ENCODE assay signal across 8 cellular contexts in genomic region chr9:38619556-38620447, GRCh38. TPM values are rescaled to one million over a fixed set of nuclear protein-coding genes. Genes with fewer than 3 reads are reported as not detected.
DNase-seq lines count a peak whose midpoint lies in the region; ATAC-seq and TF ChIP-seq lines count a peak whose summit lies in the region.

No MANE protein-coding gene starts in this region.

- H3K4me1 ChIP-seq in ES-I3 (ENCODE audit: insufficient read depth, low read length) (no peaks in the 10 kb centered on the region), Peyer's patch (peaks cover 0 to 24% (median 6%) of the 10 kb centered on the region in 4 donors)

- H3K36me3 ChIP-seq in ES-I3 (ENCODE audit: insufficient read depth, low read length) (no peaks in the 10 kb centered on the region), Peyer's patch (no peaks in the 10 kb centered on the region)

- peak overlapping the region in 3 of 4 donors; percentile 32 to 77 (median 76) for H3K27ac ChIP-seq in Peyer's patch

- H3K9me3 ChIP-seq in ES-I3 (ENCODE audit: control insufficient read depth, insufficient read depth, low read length) (peaks cover 2% of the 10 kb centered on the region; the same call in 1 of the 2 replicates), Peyer's patch (peaks cover 0 to 5% (median 0%) of the 10 kb centered on the region in 4 donors)

- DNase-seq in Peyer's patch (peak in 2 of 3 donors; percentile 50 to 61), astrocyte of the spinal cord (ENCODE audit: low read depth, low spot score) (no peak), kidney glomerular epithelial cell (lab: John Stamatoyannopoulos, UW) (peak; percentile 16), GDM1 (lab: John Stamatoyannopoulos, UW) (no peak), GOT3 (lab: John Stamatoyannopoulos, UW) (no peak)
- peak; percentile 32 to 49 for DNase-seq in stimulated activated CD4-positive, alpha-beta T cell treated with anti-CD3 and anti-CD28 coated beads, Interleukin-2, amount 100 ng/mL, for 24 hours

- ATAC-seq in HG02798 (IDR thresholded peaks at IDR 0.05; ENCODE audit: poor library complexity, unreplicated experiment), result no peak

- no peak for TF ChIP-seq POLR2A in Peyer's patch (IDR thresholded peaks at IDR 0.05)

- H3K27me3 ChIP-seq in Peyer's patch, result no peaks in the 10 kb centered on the region

- TF ChIP-seq CTCF in Peyer's patch (IDR thresholded peaks at IDR 0.05) (no peak), astrocyte of the spinal cord (IDR thresholded peaks at IDR 0.05; ENCODE audit: low read depth, low read length) (no peak)

- peak overlapping the region; percentile 87 for H3K9ac ChIP-seq in ES-I3 (ENCODE audit: low read depth, low read length)

- in situ Hi-C loops in astrocyte of the spinal cord (cut with HindIII; ENCODE audit: low sequenced_read_pairs), result no loop called here

- H3K4me3 ChIP-seq in Peyer's patch, result peak overlapping the region; percentile 40 to 66 (median 50)
- peak overlapping the region; percentile 50 for H3K4me3 ChIP-seq in astrocyte of the spinal cord (ENCODE audit: low read depth, low read length)

RNA-seq across cellular contexts. Expression of gene ANKRD18A, which starts 0.6 kb away (rescaled TPM):
- total RNA-seq in Peyer's patch, result 10 to 100 TPM in 2 of 4 donors, 1 to 10 TPM in 2; 6.7 to 18.1 (median 11.9) TPM

Comparison
In these comparisons a context has a peak if more than half of its experiments do, and no peak if none do; other contexts are left out.
1. DNase-seq: peak in Peyer's patch (2 of 3), kidney glomerular epithelial cell (single experiment) and stimulated activated CD4-positive, alpha-beta T cell treated with anti-CD3 and anti-CD28 coated beads, Interleukin-2, amount 100 ng/mL, for 24 hours (2 of 2); none in astrocyte of the spinal cord (single experiment), GDM1 (single experiment) and GOT3 (single experiment).